1 cellular context compared by ENCODE assay signal in genomic region chr19:2840794-2841790, GRCh38.
A peak's percentile ranks its signal among the peaks of the same experiment; 100 is the strongest.
TF ChIP-seq lines count a peak whose summit lies in the region.

TSS of gene ZNF555 (plus strand) at chr19:2841475. CDS start at chr19:2841573, 98 bp downstream.

TF ChIP-seq in K562, 482 proteins besides CTCF, POLR2A, EP300 and RAD21 (continued from another document and continues in another):
- TF ChIP-seq GTF2B (IDR thresholded peaks at IDR 0.05; ENCODE audit: extremely low read depth, insufficient read length) (no peak), ZBTB33 (CRISPR knock-in tag; IDR thresholded peaks at IDR 0.05) (peak; percentile 88), MYBL2 (IDR thresholded peaks at IDR 0.05; ENCODE audit: low read depth) (no peak), MYBL2 (CRISPR knock-in tag; IDR thresholded peaks at IDR 0.05; ENCODE audit: borderline replicate concordance) (no peak), RBM22 (IDR thresholded peaks at IDR 0.05; ENCODE audit: low read depth, low read length, poor library complexity, severe bottlenecking) (peak; percentile 13), RBM34 (IDR thresholded peaks at IDR 0.05; ENCODE audit: borderline replicate concordance, insufficient read depth, low read length) (no peak), FOXA3 (CRISPR knock-in tag; conservative IDR thresholded peaks at IDR 0.05 in 1 of 2, IDR thresholded peaks at IDR 0.05 in 1 of 2) (peak in 1 of 2 experiments; percentile 49; a peak in 1 of 4 replicates), E2F6 (IDR thresholded peaks at IDR 0.05; ENCODE audit: borderline replicate concordance in 1 of 2, extremely low read depth in 1 of 2, insufficient read depth in 1 of 2, insufficient read length in 1 of 2, low read depth in 1 of 2, low read length in 1 of 2, poor library complexity in 1 of 2, severe bottlenecking in 1 of 2) (peak in 1 of 2 experiments; percentile 90), POLR2G (IDR thresholded peaks at IDR 0.05; ENCODE audit: low read depth, low read length) (peak; percentile 74), EWSR1 (IDR thresholded peaks at IDR 0.05; ENCODE audit: borderline replicate concordance, low read depth, partially characterized antibody) (no peak), SMAD1 (IDR thresholded peaks at IDR 0.05; ENCODE audit: low read depth, low read length, partially characterized antibody) (no peak), BRF1 (IDR thresholded peaks at IDR 0.05; ENCODE audit: borderline replicate concordance, extremely low read depth, insufficient read length) (no peak), ZNF277 (CRISPR knock-in tag; IDR thresholded peaks at IDR 0.05; ENCODE audit: borderline replicate concordance) (no peak), DEAF1 (CRISPR knock-in tag; IDR thresholded peaks at IDR 0.05) (no peak), ZBTB49 (CRISPR knock-in tag; IDR thresholded peaks at IDR 0.05; ENCODE audit: borderline replicate concordance) (no peak), STAG1 (CRISPR knock-in tag; IDR thresholded peaks at IDR 0.05; ENCODE audit: borderline replicate concordance) (peak; percentile 5; the same call in 1 of the 2 replicates), ZBTB40 (IDR thresholded peaks at IDR 0.05) (peak; percentile 44; the same call in 1 of the 2 replicates), ZBTB40 (CRISPR knock-in tag; IDR thresholded peaks at IDR 0.05) (no peak), ATF2 (CRISPR knock-in tag; IDR thresholded peaks at IDR 0.05) (peak; percentile 87; the same call in 1 of the 2 replicates), CEBPZ (IDR thresholded peaks at IDR 0.05; ENCODE audit: borderline replicate concordance, low read depth, low read length) (peak; percentile 82; the same call in 1 of the 2 replicates), ZNF699 (CRISPR knock-in tag; IDR thresholded peaks at IDR 0.05; ENCODE audit: insufficient replicate concordance) (no peak), ZNF77 (CRISPR knock-in tag; IDR thresholded peaks at IDR 0.05) (no peak), HNRNPUL1 (IDR thresholded peaks at IDR 0.05; ENCODE audit: low read length) (no peak), TBL1XR1 (IDR thresholded peaks at IDR 0.05; ENCODE audit: low read length in 2 of 2) (peak in 1 of 2 experiments; percentile 70; a peak in 2 of 4 replicates), TARDBP (IDR thresholded peaks at IDR 0.05) (peak; percentile 99), BRF2 (IDR thresholded peaks at IDR 0.05; ENCODE audit: borderline replicate concordance, insufficient read depth, insufficient read length) (no peak), BACH1 (tag; IDR thresholded peaks at IDR 0.05) (no peak)
